Comparison of ENCODE assay signal across 11 cellular contexts in the genomic region with DNA sequence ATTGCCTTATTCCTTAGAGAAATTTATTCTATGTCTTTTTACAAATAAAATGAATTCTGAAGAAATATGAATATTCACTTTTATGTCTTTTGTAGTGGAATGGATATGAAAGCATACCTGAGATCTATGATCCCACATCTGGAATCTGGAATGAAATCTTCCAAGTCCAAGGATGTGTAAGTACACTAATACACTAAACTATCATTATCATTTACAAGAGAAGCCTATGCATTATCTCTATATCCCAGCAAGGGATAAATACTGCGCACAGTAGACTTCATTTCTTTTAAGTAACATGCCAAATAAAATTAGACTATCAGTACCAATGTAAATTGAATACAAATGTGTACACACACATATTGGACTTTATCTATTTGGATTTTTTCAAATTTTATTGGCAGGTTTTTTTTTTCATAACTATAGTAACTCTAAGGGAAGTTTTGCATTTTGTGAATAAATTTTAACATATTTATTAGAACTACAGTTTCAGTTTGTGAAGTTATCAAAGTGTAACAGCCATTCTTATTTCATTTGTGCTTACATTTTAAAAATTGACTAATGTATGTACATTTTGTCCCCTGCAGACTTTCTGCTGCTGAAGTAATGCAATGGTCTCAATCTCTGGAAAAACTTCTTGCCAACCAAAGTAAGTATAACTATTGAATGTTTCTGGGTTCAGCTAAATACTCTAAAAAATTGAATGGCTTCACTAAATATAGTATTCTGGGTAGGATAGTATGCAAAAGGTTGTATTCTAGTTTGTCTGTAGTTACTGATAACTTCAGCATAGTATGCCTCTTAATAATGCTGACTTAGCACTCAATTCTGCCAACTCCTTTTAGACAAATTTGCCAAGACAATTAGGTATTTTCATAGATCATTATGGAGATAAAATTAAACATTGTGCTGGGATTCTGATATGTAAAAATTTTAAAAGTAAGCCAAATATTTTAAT. TPM values are rescaled to one million over a fixed set of nuclear protein-coding genes. Genes with fewer than 3 reads are reported as not detected.
A peak's percentile ranks its signal among the peaks of the same experiment; 100 is the strongest.
DNase-seq lines count a peak whose midpoint lies in the region; ATAC-seq, FAIRE-seq and TF ChIP-seq lines count a peak whose summit lies in the region.
"Had no signal": no experiment of that assay in that cellular context is flagged by ENCODE, and none has a peak within 500 bp of the region (broad histone marks: within the 10 kb centered on the region; RNA-seq: fewer than 3 reads in every experiment).

No MANE protein-coding gene starts in this region.

- no peak overlapping the region for H3K9ac ChIP-seq in PC-3 (ENCODE audit: low read length)

- no TSS peak for BruUV-seq in PC-3 (replicated peaks; lab: Mats Ljungman, UMichigan)

- TF ChIP-seq CTCF in activated B cell treated with CpG ODN at 0.5 μM for 24 hours (IDR thresholded peaks at IDR 0.05), result no peak
- TF ChIP-seq CTCF in tibial artery (IDR thresholded peaks at IDR 0.05), result no peak
- TF ChIP-seq CTCF in PC-3 (conservative IDR thresholded peaks at IDR 0.05; ENCODE audit: low read depth, low read length), result no peak

- H3K9me3 ChIP-seq in tibial artery (no peaks in the 10 kb centered on the region), PC-3 (ENCODE audit: low read length) (no peaks in the 10 kb centered on the region)

- H3K36me3 ChIP-seq in tibial artery, result no peaks in the 10 kb centered on the region
- H3K36me3 ChIP-seq in PC-3 (ENCODE audit: low read depth, low read length), result no peaks in the 10 kb centered on the region

- intact Hi-C loops in activated B cell treated with CpG ODN at 0.5 μM for 24 hours (cut with micrococcal nuclease), result no loop called here
- intact Hi-C loops in tibial artery (cut with DNase I; ENCODE audit: low total_unique reads), result no loop called here
- intact Hi-C loops in PC-3 (cut with micrococcal nuclease), result no loop called here

- no peaks in the 10 kb centered on the region for H4K20me1 ChIP-seq in PC-3 (ENCODE audit: low read length)

- peaks cover 79% of the 10 kb centered on the region for H3K4me1 Mint-ChIP-seq in activated T-cell treated with anti-CD3 and anti-CD28 coated beads, Interleukin-2, amount 50 U/mL, for 4 hours (ENCODE audit: low read depth)
- H3K4me1 Mint-ChIP-seq in activated B cell treated with CpG ODN at 0.5 μM for 24 hours, result peaks cover 71% of the 10 kb centered on the region

- no peaks in the 10 kb centered on the region for H3K9me3 Mint-ChIP-seq in activated T-cell treated with anti-CD3 and anti-CD28 coated beads, Interleukin-2, amount 50 U/mL, for 4 hours
- H3K9me3 Mint-ChIP-seq in activated B cell treated with CpG ODN at 0.5 μM for 24 hours, result no peaks in the 10 kb centered on the region
- H3K9me3 Mint-ChIP-seq: H9 had no signal

- peak; percentile 36 for FAIRE-seq in islet of Langerhans (lab: Jason Lieb, UNC)
- FAIRE-seq: RCC 7860 had no signal

- H3F3A ChIP-seq in PC-3 (ENCODE audit: low read length, unreplicated experiment), result no peaks in the 10 kb centered on the region

- peaks cover 33% of the 10 kb centered on the region for H3K36me3 Mint-ChIP-seq in activated T-cell treated with anti-CD3 and anti-CD28 coated beads, Interleukin-2, amount 50 U/mL, for 4 hours (ENCODE audit: insufficient read depth)
- H3K36me3 Mint-ChIP-seq in activated B cell treated with CpG ODN at 0.5 μM for 24 hours (ENCODE audit: low read depth), result peaks cover 56% of the 10 kb centered on the region

- H3K79me2 ChIP-seq in PC-3 (ENCODE audit: low read length), result no peaks in the 10 kb centered on the region

- peak overlapping the region; percentile 88 for H3K4me3 Mint-ChIP-seq in activated T-cell treated with anti-CD3 and anti-CD28 coated beads, Interleukin-2, amount 50 U/mL, for 4 hours
- H3K4me3 Mint-ChIP-seq in activated B cell treated with CpG ODN at 0.5 μM for 24 hours, result peak overlapping the region; percentile 88
- H3K4me3 Mint-ChIP-seq: H9 had no signal

- H3K27me3 ChIP-seq in tibial artery (no peaks in the 10 kb centered on the region), PC-3 (ENCODE audit: low read length) (no peaks in the 10 kb centered on the region)

- H3K4me1 ChIP-seq in tibial artery (peaks cover 0 to 8% (median 0%) of the 10 kb centered on the region in 4 donors), PC-3 (ENCODE audit: insufficient read depth, low read length) (peaks cover 4% of the 10 kb centered on the region; the same call in 1 of the 2 replicates)

- no peak for DNase-seq in activated T-cell treated with anti-CD3 and anti-CD28 coated beads, Interleukin-2, amount 50 U/mL, for 4 hours
- DNase-seq in activated T-cell treated with anti-CD3 and anti-CD28 coated beads, Interleukin-2, amount 50 U/mL, for 48 hours, result no peak
- DNase-seq in activated B cell treated with CpG ODN at 0.5 μM for 24 hours (no peak), tibial artery (no peak), PC-3 (no peak), HT-29 (ENCODE audit: low spot score) (no peak), HK-2 (ENCODE audit: unreplicated experiment) (no peak)
- DNase-seq: H9, NCI-H2107 had no signal

- H3K27ac ChIP-seq in tibial artery, result no peak overlapping the region
- H3K27ac ChIP-seq in PC-3 (ENCODE audit: low read length), result no peak overlapping the region

- CTCF ChIA-PET in activated B cell treated with CpG ODN at 0.5 μM for 24 hours (lab: Charles Lee), result interaction anchor here (0.7 to 7.4 kb wide), 3 partner anchors 69 to 230 kb away, joined by 4 to 109 read pairs (median 22); no protein-coding TSS in a partner anchor
- CTCF ChIA-PET in PC-3 (lab: Charles Lee), result no interaction called here

- peak overlapping the region; percentile 94 for H3K27ac Mint-ChIP-seq in activated B cell treated with CpG ODN at 0.5 μM for 24 hours
- H3K27ac Mint-ChIP-seq: H9 had no signal

- H3K4me2 ChIP-seq in PC-3 (ENCODE audit: low read length), result no peak overlapping the region

- no peaks in the 10 kb centered on the region for H3K27me3 Mint-ChIP-seq in activated T-cell treated with anti-CD3 and anti-CD28 coated beads, Interleukin-2, amount 50 U/mL, for 4 hours (ENCODE audit: low read depth)
- no peaks in the 10 kb centered on the region for H3K27me3 Mint-ChIP-seq in activated B cell treated with CpG ODN at 0.5 μM for 24 hours

- POLR2A ChIA-PET in activated B cell treated with CpG ODN at 0.5 μM for 24 hours (lab: Charles Lee), result interaction anchor here (1.2 to 3.2 kb wide), 3 partner anchors 32 to 59 kb away, joined by 3 to 38 read pairs (median 5); no protein-coding TSS in a partner anchor
- POLR2A ChIA-PET in PC-3 (lab: Charles Lee; ENCODE audit: unreplicated experiment), result no interaction called here

- no peak overlapping the region for H2AFZ ChIP-seq in PC-3 (ENCODE audit: low read length)

- H3K4me3 ChIP-seq in tibial artery (peak overlapping the region; percentile 7), PC-3 (ENCODE audit: low read length) (no peak overlapping the region)

- H3K9me2 ChIP-seq in PC-3 (replicated peaks; ENCODE audit: low read length), result no peaks in the 10 kb centered on the region

- ATAC-seq in activated T-cell treated with anti-CD3 and anti-CD28 coated beads, Interleukin-2, amount 50 U/mL, for 4 hours, result no peak
- ATAC-seq in activated B cell treated with CpG ODN at 0.5 μM for 24 hours (ENCODE audit: low read depth) (no peak), PC-3 (no peak)

RNA-seq across cellular contexts. Expression of a gene that starts 0.9 kb away (rescaled TPM):
- 10 to 100 TPM; 31.7 to 47.6 (median 34.4) TPM for total RNA-seq in activated T-cell treated with anti-CD3 and anti-CD28 coated beads, Interleukin-2, amount 50 U/mL, for 4 hours
- total RNA-seq in activated B cell treated with CpG ODN at 0.5 μM for 24 hours (52.9 and 56.8 TPM in 2 replicates), PC-3 (2014; rRNA removed) (not detected in 2 replicates)
- not detected in 2 replicates for total RNA-seq in HT-29 (2014; rRNA removed; shearing (Covaris generic))
- total RNA-seq: H9 had no signal

RNA-seq across cellular contexts. Expression of a gene that starts 59.5 kb away (rescaled TPM):
- not detected for total RNA-seq in activated T-cell treated with anti-CD3 and anti-CD28 coated beads, Interleukin-2, amount 50 U/mL, for 4 hours
- 0.49 and 0.60 TPM in 2 replicates for total RNA-seq in activated B cell treated with CpG ODN at 0.5 μM for 24 hours
- total RNA-seq in PC-3 (2014; rRNA removed), result 0.22 TPM in 1 of 2 replicates, not detected in the other
- not detected in 2 replicates for total RNA-seq in HT-29 (2014; rRNA removed; shearing (Covaris generic))
- total RNA-seq: H9 had no signal

Comparison
In these comparisons a context has a peak if more than half of its experiments do, and no peak if none do; other contexts are left out.
1. RNA of a gene that starts 0.9 kb away (total RNA-seq): 52.9 to 56.8 TPM in activated B cell treated with CpG ODN at 0.5 μM for 24 hours and 31.7 to 47.6 TPM in activated T-cell treated with anti-CD3 and anti-CD28 coated beads, Interleukin-2, amount 50 U/mL, for 4 hours; not detected in PC-3 and not detected in HT-29; every median in the first group is over 10 times any median in the second.